8 cellular contexts compared by ENCODE assay signal in genomic region chr13:41311607-41312500, GRCh38. TPM values are rescaled to one million over a fixed set of nuclear protein-coding genes. Genes with fewer than 3 reads are reported as not detected.
A peak's percentile ranks its signal among the peaks of the same experiment; 100 is the strongest.
DNase-seq lines count a peak whose midpoint lies in the region; ATAC-seq and TF ChIP-seq lines count a peak whose summit lies in the region.

No MANE protein-coding gene starts in this region.

- TF ChIP-seq CTCF in GM06990 (IDR thresholded peaks at IDR 0.05; ENCODE audit: insufficient read depth, low read length, poor library complexity, severe bottlenecking) (no peak), colonic mucosa (IDR thresholded peaks at IDR 0.05) (no peak)

- H3K27me3 ChIP-seq in GM06990 (replicated peaks; ENCODE audit: control insufficient read depth, insufficient read depth, low read length) (no peaks in the 10 kb centered on the region), MG63 (no peaks in the 10 kb centered on the region), colonic mucosa (no peaks in the 10 kb centered on the region)

- peak; percentile 72 for DNase-seq in GM06990 (ENCODE audit: extremely low read depth, insufficient read length)
- peak; percentile 47 for DNase-seq in HCEC 1CT
- DNase-seq in MG63: peak; percentile 60
- DNase-seq in activated CD4-positive, alpha-beta T cell treated with anti-CD3 and anti-CD28 coated beads for 4 hours: peak; percentile 31 to 55
- peak; percentile 70 for DNase-seq in colonic mucosa
- DNase-seq in left lobe of liver (ENCODE audit: low spot score): peak; percentile 63
- DNase-seq in stimulated activated CD4-positive, alpha-beta T cell treated with anti-CD3 and anti-CD28 coated beads, Interleukin-4, amount 100 ng/mL, for 24 hours: peak; percentile 54
- no peak for DNase-seq in retina

- no peaks in the 10 kb centered on the region for H3K36me3 ChIP-seq in GM06990 (ENCODE audit: control insufficient read depth, insufficient read depth, low read length)
- peaks cover 12% of the 10 kb centered on the region for H3K36me3 ChIP-seq in MG63
- no peaks in the 10 kb centered on the region for H3K36me3 ChIP-seq in colonic mucosa

- no peaks in the 10 kb centered on the region for H3K4me1 ChIP-seq in colonic mucosa

- peak overlapping the region; percentile 93 for H3K27ac ChIP-seq in colonic mucosa

- H3K4me3 ChIP-seq in GM06990 (replicated peaks; ENCODE audit: low read depth, low read length): peak overlapping the region; percentile 91
- peak overlapping the region; percentile 99 for H3K4me3 ChIP-seq in MG63
- peak overlapping the region; percentile 85 for H3K4me3 ChIP-seq in colonic mucosa

- peak overlapping the region; percentile 91 to 95 for H3K9ac ChIP-seq in colonic mucosa (ENCODE audit: low read depth in 2 of 2, low read length in 2 of 2)

- H3K9me3 ChIP-seq in MG63: no peaks in the 10 kb centered on the region
- H3K9me3 ChIP-seq in colonic mucosa: no peaks in the 10 kb centered on the region

- peak; percentile 79 for ATAC-seq in left lobe of liver

- intact Hi-C loops in colonic mucosa (cut with DNase I): no loop called here

RNA-seq across cellular contexts. Expression of gene NAA16, which starts 0.8 kb away (rescaled TPM):
- total RNA-seq in MG63 (2014; rRNA removed; shearing (Covaris generic); ENCODE audit: low replicate concordance): 6.9 and 7.1 TPM in 2 replicates
- 10 to 100 TPM; 12.6 to 13.5 TPM for total RNA-seq in colonic mucosa
- 6.1 TPM for total RNA-seq in left lobe of liver

RNA-seq across cellular contexts. Expression of gene MTRF1, which starts 48.5 kb away (rescaled TPM):
- total RNA-seq in MG63 (2014; rRNA removed; shearing (Covaris generic); ENCODE audit: low replicate concordance): 13.4 and 14.0 TPM in 2 replicates
- total RNA-seq in colonic mucosa: 10 to 100 TPM; 11.4 to 16.3 TPM
- total RNA-seq in left lobe of liver: 6.2 TPM
